ENCODE assay signal across 1 cellular context in the genomic region with DNA sequence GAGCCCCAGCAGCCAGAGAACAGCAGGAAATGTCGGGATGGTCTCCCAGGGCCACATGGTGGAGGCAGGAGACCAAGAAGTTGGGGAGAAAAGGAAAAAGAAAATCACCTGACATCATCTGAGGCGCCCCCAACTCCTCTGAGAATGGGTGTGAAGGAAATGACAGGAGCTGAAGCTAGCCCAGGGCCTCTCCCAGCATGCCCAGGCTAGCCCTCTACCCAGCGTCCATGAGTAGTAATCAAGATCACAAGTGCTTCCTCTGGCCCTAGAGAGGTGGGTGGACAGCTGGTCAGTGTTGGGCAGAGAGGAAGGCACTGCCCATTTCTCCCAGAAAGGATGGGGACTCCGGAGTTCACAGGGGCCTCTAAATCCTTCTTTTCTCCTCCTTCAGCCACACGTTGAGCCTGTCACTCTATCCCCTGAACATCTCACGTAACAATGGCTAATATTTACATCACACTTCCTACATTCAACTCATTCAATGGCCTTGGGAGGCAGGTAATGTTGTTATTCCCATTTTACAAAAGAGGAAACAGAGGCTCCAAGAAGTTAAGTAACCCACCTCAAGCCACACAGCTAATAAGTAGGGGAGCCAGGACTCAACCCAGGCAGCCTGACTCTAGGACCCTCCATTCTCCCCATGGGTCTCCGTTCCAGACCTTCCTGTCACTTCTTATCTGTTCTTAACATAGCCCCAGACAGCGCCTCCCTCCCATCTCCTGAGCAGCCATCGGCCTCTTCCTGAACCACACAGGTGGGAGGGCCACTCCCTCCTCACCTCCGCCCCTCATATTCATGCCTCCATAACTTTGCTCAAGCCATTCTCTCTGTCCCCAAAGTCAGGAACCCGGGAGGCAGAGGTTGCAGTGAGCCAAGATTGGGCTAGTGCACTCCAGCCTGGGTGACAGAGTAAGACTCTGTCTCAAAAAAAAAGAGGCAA.
TF ChIP-seq lines count a peak whose summit lies in the region.

No MANE protein-coding gene starts in this region.

TF ChIP-seq in GM23338, 12 proteins besides CTCF, POLR2A, EP300 and RAD21 (continued from another document):
- TF ChIP-seq, protein P1, sequence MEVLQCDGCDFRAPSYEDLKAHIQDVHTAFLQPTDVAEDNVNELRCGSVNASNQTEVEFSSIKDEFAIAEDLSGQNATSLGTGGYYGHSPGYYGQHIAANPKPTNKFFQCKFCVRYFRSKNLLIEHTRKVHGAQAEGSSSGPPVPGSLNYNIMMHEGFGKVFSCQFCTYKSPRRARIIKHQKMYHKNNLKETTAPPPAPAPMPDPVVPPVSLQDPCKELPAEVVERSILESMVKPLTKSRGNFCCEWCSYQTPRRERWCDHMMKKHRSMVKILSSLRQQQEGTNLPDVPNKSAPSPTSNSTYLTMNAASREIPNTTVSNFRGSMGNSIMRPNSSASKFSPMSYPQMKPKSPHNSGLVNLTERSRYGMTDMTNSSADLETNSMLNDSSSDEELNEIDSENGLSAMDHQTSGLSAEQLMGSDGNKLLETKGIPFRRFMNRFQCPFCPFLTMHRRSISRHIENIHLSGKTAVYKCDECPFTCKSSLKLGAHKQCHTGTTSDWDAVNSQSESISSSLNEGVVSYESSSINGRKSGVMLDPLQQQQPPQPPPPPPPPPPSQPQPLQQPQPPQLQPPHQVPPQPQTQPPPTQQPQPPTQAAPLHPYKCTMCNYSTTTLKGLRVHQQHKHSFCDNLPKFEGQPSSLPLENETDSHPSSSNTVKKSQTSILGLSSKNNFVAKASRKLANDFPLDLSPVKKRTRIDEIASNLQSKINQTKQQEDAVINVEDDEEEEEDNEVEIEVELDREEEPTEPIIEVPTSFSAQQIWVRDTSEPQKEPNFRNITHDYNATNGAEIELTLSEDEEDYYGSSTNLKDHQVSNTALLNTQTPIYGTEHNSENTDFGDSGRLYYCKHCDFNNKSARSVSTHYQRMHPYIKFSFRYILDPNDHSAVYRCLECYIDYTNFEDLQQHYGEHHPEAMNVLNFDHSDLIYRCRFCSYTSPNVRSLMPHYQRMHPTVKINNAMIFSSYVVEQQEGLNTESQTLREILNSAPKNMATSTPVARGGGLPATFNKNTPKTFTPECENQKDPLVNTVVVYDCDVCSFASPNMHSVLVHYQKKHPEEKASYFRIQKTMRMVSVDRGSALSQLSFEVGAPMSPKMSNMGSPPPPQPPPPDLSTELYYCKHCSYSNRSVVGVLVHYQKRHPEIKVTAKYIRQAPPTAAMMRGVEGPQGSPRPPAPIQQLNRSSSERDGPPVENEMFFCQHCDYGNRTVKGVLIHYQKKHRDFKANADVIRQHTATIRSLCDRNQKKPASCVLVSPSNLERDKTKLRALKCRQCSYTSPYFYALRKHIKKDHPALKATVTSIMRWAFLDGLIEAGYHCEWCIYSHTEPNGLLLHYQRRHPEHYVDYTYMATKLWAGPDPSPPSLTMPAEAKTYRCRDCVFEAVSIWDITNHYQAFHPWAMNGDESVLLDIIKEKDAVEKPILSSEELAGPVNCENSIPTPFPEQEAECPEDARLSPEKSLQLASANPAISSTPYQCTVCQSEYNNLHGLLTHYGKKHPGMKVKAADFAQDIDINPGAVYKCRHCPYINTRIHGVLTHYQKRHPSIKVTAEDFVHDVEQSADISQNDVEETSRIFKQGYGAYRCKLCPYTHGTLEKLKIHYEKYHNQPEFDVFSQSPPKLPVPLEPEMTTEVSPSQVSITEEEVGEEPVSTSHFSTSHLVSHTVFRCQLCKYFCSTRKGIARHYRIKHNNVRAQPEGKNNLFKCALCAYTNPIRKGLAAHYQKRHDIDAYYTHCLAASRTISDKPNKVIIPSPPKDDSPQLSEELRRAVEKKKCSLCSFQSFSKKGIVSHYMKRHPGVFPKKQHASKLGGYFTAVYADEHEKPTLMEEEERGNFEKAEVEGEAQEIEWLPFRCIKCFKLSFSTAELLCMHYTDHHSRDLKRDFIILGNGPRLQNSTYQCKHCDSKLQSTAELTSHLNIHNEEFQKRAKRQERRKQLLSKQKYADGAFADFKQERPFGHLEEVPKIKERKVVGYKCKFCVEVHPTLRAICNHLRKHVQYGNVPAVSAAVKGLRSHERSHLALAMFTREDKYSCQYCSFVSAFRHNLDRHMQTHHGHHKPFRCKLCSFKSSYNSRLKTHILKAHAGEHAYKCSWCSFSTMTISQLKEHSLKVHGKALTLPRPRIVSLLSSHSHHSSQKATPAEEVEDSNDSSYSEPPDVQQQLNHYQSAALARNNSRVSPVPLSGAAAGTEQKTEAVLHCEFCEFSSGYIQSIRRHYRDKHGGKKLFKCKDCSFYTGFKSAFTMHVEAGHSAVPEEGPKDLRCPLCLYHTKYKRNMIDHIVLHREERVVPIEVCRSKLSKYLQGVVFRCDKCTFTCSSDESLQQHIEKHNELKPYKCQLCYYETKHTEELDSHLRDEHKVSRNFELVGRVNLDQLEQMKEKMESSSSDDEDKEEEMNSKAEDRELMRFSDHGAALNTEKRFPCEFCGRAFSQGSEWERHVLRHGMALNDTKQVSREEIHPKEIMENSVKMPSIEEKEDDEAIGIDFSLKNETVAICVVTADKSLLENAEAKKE (CRISPR knock-in tag; IDR thresholded peaks at IDR 0.05) = no peak
- TF ChIP-seq NANOG (IDR thresholded peaks at IDR 0.05; ENCODE audit: borderline replicate concordance) (no peak), ZNF331 (CRISPR knock-in tag; IDR thresholded peaks at IDR 0.05; ENCODE audit: low read depth) (no peak), EZH2 (IDR thresholded peaks at IDR 0.05; ENCODE audit: low read depth, unreplicated experiment) (no peak), POLR2AphosphoS5 (IDR thresholded peaks at IDR 0.05; ENCODE audit: low read depth) (no peak)
- TF ChIP-seq, protein P2, sequence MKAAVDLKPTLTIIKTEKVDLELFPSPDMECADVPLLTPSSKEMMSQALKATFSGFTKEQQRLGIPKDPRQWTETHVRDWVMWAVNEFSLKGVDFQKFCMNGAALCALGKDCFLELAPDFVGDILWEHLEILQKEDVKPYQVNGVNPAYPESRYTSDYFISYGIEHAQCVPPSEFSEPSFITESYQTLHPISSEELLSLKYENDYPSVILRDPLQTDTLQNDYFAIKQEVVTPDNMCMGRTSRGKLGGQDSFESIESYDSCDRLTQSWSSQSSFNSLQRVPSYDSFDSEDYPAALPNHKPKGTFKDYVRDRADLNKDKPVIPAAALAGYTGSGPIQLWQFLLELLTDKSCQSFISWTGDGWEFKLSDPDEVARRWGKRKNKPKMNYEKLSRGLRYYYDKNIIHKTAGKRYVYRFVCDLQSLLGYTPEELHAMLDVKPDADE (IDR thresholded peaks at IDR 0.05) = no peak
- TF ChIP-seq, protein P3, sequence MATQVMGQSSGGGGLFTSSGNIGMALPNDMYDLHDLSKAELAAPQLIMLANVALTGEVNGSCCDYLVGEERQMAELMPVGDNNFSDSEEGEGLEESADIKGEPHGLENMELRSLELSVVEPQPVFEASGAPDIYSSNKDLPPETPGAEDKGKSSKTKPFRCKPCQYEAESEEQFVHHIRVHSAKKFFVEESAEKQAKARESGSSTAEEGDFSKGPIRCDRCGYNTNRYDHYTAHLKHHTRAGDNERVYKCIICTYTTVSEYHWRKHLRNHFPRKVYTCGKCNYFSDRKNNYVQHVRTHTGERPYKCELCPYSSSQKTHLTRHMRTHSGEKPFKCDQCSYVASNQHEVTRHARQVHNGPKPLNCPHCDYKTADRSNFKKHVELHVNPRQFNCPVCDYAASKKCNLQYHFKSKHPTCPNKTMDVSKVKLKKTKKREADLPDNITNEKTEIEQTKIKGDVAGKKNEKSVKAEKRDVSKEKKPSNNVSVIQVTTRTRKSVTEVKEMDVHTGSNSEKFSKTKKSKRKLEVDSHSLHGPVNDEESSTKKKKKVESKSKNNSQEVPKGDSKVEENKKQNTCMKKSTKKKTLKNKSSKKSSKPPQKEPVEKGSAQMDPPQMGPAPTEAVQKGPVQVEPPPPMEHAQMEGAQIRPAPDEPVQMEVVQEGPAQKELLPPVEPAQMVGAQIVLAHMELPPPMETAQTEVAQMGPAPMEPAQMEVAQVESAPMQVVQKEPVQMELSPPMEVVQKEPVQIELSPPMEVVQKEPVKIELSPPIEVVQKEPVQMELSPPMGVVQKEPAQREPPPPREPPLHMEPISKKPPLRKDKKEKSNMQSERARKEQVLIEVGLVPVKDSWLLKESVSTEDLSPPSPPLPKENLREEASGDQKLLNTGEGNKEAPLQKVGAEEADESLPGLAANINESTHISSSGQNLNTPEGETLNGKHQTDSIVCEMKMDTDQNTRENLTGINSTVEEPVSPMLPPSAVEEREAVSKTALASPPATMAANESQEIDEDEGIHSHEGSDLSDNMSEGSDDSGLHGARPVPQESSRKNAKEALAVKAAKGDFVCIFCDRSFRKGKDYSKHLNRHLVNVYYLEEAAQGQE (IDR thresholded peaks at IDR 0.05; ENCODE audit: unreplicated experiment) = no peak
